Comparison of ENCODE assay signal across 8 cellular contexts in genomic region chr5:119302449-119302848, GRCh38. TPM values are rescaled to one million over a fixed set of nuclear protein-coding genes. Genes with fewer than 3 reads are reported as not detected.
DNase-seq lines count a peak whose midpoint lies in the region; ATAC-seq and TF ChIP-seq lines count a peak whose summit lies in the region.

No MANE protein-coding gene starts in this region.

- no peaks in the 10 kb centered on the region for H3K36me3 ChIP-seq in HEK293 (ENCODE audit: control insufficient read depth in 2 of 2, insufficient read depth in 1 of 2, low read length in 2 of 2)
- H3K36me3 ChIP-seq in body of pancreas (replicated peaks in 1 of 2; ENCODE audit: insufficient read depth in 1 of 2, low read depth in 2 of 2): no peaks in the 10 kb centered on the region

- TF ChIP-seq POLR2A in body of pancreas (IDR thresholded peaks at IDR 0.05): no peak

- H3K9me3 ChIP-seq in HEK293 (ENCODE audit: control insufficient read depth, insufficient read depth, low read depth, low read length) (no peaks in the 10 kb centered on the region), body of pancreas (no peaks in the 10 kb centered on the region)

- peaks cover 30% of the 10 kb centered on the region for H3K4me1 ChIP-seq in HEK293 (ENCODE audit: control insufficient read depth, insufficient read depth, low read length)
- H3K4me1 ChIP-seq in body of pancreas: peaks cover 44% of the 10 kb centered on the region

- H3K27ac ChIP-seq in HEK293 (ENCODE audit: extremely low read depth, low read depth, low read length) (peak overlapping the region; percentile 40), body of pancreas (peak overlapping the region; percentile 73 to 82 (median 75))

- no peak for DNase-seq in CD14-positive monocyte (ENCODE audit: low spot score)
- no peak for DNase-seq in body of pancreas
- DNase-seq in natural killer cell: no peak
- DNase-seq in NCI-H146 (lab: John Stamatoyannopoulos, UW): no peak
- DNase-seq in retina: no peak
- DNase-seq in dermis blood vessel endothelial cell: no peak

- intact Hi-C loops in CD14-positive monocyte (cut with micrococcal nuclease) (no loop called here), body of pancreas (cut with DNase I) (no loop called here), natural killer cell (cut with micrococcal nuclease) (no loop called here)

- H3K27ac Mint-ChIP-seq in CD14-positive monocyte: peak overlapping the region in 5 of 7 donors; percentile 4 to 83 (median 37)
- H3K27ac Mint-ChIP-seq in natural killer cell: peak overlapping the region; percentile 77 to 78

- CTCF ChIA-PET in HEK293 (lab: Yijun Ruan, JAX): interaction anchor here (1.2 to 1.7 kb wide), 3 partner anchors 15 to 110 kb away, joined by 3 to 10 read pairs (median 3); no protein-coding TSS in a partner anchor

- H3K4me1 Mint-ChIP-seq in CD14-positive monocyte: peaks cover 76% of the 10 kb centered on the region
- peaks cover 79 to 81% of the 10 kb centered on the region in 2 donors for H3K4me1 Mint-ChIP-seq in natural killer cell

- peaks cover 2 to 13% of the 10 kb centered on the region in 2 donors for H3K36me3 Mint-ChIP-seq in CD14-positive monocyte
- H3K36me3 Mint-ChIP-seq in natural killer cell: no peaks in the 10 kb centered on the region

- peaks cover 0 to 2% (median 0%) of the 10 kb centered on the region in 3 donors for H3K27me3 Mint-ChIP-seq in CD14-positive monocyte (ENCODE audit: low read depth in 3 of 3)
- H3K27me3 Mint-ChIP-seq in natural killer cell (ENCODE audit: low read depth in 2 of 2): no peaks in the 10 kb centered on the region

- no peak overlapping the region for H3K4me3 ChIP-seq in HEK293 (ENCODE audit: low read depth, low read length)
- no peak overlapping the region for H3K4me3 ChIP-seq in body of pancreas

- POLR2A ChIA-PET in HEK293 (lab: Yijun Ruan, JAX): interaction anchor here (0.9 to 1.7 kb wide), 7 partner anchors 14 to 232 kb away, joined by 3 to 12 read pairs (median 4); partner anchors contain the start of gene DMXL1

- no peaks in the 10 kb centered on the region for H3K9me3 Mint-ChIP-seq in CD14-positive monocyte
- H3K9me3 Mint-ChIP-seq in natural killer cell: no peaks in the 10 kb centered on the region

- 23 to 27% methylated on average over 3 of the region's 3 CpGs for WGBS in body of pancreas, 2 donors

- ATAC-seq in body of pancreas (no peak), natural killer cell (no peak), HG03097 (IDR thresholded peaks at IDR 0.05; ENCODE audit: low FRiP score, unreplicated experiment) (no peak)

- TF ChIP-seq CTCF in CD14-positive monocyte (IDR thresholded peaks at IDR 0.05): no peak
- TF ChIP-seq CTCF in HEK293 (tag by site-specific recombination; IDR thresholded peaks at IDR 0.05): no peak
- no peak for TF ChIP-seq CTCF in body of pancreas (IDR thresholded peaks at IDR 0.05)
- TF ChIP-seq CTCF in natural killer cell (IDR thresholded peaks at IDR 0.05): no peak

- H3K4me3 Mint-ChIP-seq in CD14-positive monocyte: no peak overlapping the region
- peak overlapping the region; percentile 55 for H3K4me3 Mint-ChIP-seq in natural killer cell

- H3K27me3 ChIP-seq in body of pancreas: no peaks in the 10 kb centered on the region

TF ChIP-seq in HEK293, 187 proteins besides CTCF, POLR2A, EP300 and RAD21:
- TF ChIP-seq SP3 (tag by site-specific recombination; IDR thresholded peaks at IDR 0.05) (no peak), ZNF223 (tag by site-specific recombination; IDR thresholded peaks at IDR 0.05) (no peak), ZNF473 (tag by site-specific recombination; IDR thresholded peaks at IDR 0.05) (no peak), FEZF1 (tag by site-specific recombination; IDR thresholded peaks at IDR 0.05) (peak; percentile 68)

RNA-seq across cellular contexts. Expression of gene TNFAIP8, which starts 53.4 kb away (rescaled TPM):
- 10 to 100 TPM; 47.0 to 55.5 TPM for polyA plus RNA-seq in CD14-positive monocyte
- total RNA-seq in body of pancreas (10 to 100 TPM; 15.8 to 32.3 TPM), natural killer cell (10 to 100 TPM; 47.6 to 87.5 (median 76.3) TPM), dermis blood vessel endothelial cell (13.6 and 15.9 TPM in 2 replicates)
